In the genomic region with DNA sequence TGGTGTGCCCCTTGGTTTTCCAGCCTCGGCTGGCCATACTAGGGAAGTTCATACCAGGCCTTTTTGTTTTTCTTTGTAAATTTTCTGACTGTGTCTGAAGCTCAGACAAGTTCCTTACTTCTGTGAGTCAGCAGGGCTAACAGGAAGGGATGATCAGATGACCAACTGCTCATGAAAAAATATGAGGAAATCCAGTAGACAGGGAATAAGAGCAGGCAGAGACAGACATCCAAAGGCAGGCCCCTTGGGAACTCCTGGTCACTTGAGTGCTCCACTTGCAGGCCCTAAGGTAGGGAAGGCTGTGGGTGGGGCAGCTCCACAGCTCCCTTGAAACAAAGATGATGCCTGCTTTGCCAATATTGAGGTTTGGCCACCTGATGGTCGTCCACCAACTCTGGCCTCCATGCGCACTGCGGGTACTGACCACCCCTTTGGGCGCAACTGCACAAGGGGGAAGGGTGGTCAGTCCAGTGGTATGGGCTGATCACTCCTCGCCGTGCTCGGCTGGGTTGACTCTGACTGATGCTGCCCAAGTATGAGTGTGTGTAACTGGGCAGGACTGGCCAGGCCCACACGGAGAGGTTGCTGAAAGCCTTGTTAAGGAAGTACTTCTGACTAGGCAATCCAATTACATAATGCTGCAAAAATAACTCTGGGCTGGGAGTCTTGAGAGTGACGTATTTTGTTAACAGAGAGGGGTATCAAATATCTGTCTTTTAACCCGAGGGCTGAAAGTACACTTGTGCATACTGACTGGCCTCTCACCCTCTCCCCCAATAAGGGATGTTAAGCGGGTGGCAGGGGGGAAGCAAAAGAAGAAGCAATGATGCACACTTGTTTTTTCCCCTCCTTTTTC, we compare ENCODE assay signal across 8 cellular contexts. TPM values are rescaled to one million over a fixed set of nuclear protein-coding genes. Genes with fewer than 3 reads are reported as not detected.
DNase-seq lines count a peak whose midpoint lies in the region; ATAC-seq, FAIRE-seq and TF ChIP-seq lines count a peak whose summit lies in the region.

No MANE protein-coding gene starts in this region.

- intact Hi-C loops in pancreas (cut with DNase I), result loop anchor here in 1 of 3 donors (10.0 kb wide), 2 partner anchors 96 to 126 kb away; no protein-coding TSS in a partner anchor
- intact Hi-C loops in CD4-positive, alpha-beta T cell (cut with DNase I, micrococcal nuclease), result no loop called here

- ATAC-seq in GM23338, result no peak
- ATAC-seq in pancreas, result peak in 3 of 4 donors; percentile 26 to 64 (median 41)
- ATAC-seq in CD4-positive, alpha-beta T cell (ENCODE audit: poor library complexity), result no peak
- no peak for ATAC-seq in HG02885 (IDR thresholded peaks at IDR 0.05; ENCODE audit: poor library complexity, unreplicated experiment)

- H3K36me3 Mint-ChIP-seq in GM23338 (ENCODE audit: low read depth), result no peaks in the 10 kb centered on the region
- H3K36me3 Mint-ChIP-seq in CD4-positive, alpha-beta T cell (ENCODE audit: low read depth), result no peaks in the 10 kb centered on the region

- H3K9me3 Mint-ChIP-seq in GM23338, result peaks cover 7% of the 10 kb centered on the region; the same call in 2 of the 3 replicates
- no peaks in the 10 kb centered on the region for H3K9me3 Mint-ChIP-seq in CD4-positive, alpha-beta T cell

- H3K9me3 ChIP-seq in fibroblast of lung (ENCODE audit: control insufficient read depth, insufficient read depth, low read depth, low read length) (no peaks in the 10 kb centered on the region), pancreas (no peaks in the 10 kb centered on the region)
- no peaks in the 10 kb centered on the region for H3K9me3 ChIP-seq in CD4-positive, alpha-beta T cell (ENCODE audit: control insufficient read depth, low read length)

- H3K9me2 ChIP-seq in GM23338 (ENCODE audit: insufficient read depth), result no peaks in the 10 kb centered on the region

- H3K27me3 ChIP-seq in GM23338 (ENCODE audit: insufficient read depth), result peaks cover 91% of the 10 kb centered on the region
- no peaks in the 10 kb centered on the region for H3K27me3 ChIP-seq in fibroblast of lung (ENCODE audit: control insufficient read depth, insufficient read depth, low read length)
- peaks cover 0 to 4% (median 0%) of the 10 kb centered on the region in 4 donors for H3K27me3 ChIP-seq in pancreas
- peaks cover 45% of the 10 kb centered on the region for H3K27me3 ChIP-seq in CD4-positive, alpha-beta T cell (ENCODE audit: control insufficient read depth, insufficient read depth, low read length)

- peaks cover 85% of the 10 kb centered on the region for H3K27me3 Mint-ChIP-seq in GM23338 (ENCODE audit: insufficient read depth, low read depth, poor library complexity)
- peaks cover 76% of the 10 kb centered on the region for H3K27me3 Mint-ChIP-seq in CD4-positive, alpha-beta T cell

- peaks cover 44% of the 10 kb centered on the region for H3K4me1 Mint-ChIP-seq in GM23338
- H3K4me1 Mint-ChIP-seq in CD4-positive, alpha-beta T cell (ENCODE audit: low read depth), result no peaks in the 10 kb centered on the region

- TF ChIP-seq CTCF in GM23338 (conservative IDR thresholded peaks at IDR 0.05; ENCODE audit: low read depth in 2 of 2) (no peak), fibroblast of lung (conservative IDR thresholded peaks at IDR 0.05 in 1 of 2, IDR thresholded peaks at IDR 0.05 in 1 of 2; ENCODE audit: low read depth in 1 of 2, low read length in 2 of 2) (no peak), pancreas (IDR thresholded peaks at IDR 0.05) (no peak)
- no peak for TF ChIP-seq CTCF in CD4-positive, alpha-beta T cell (IDR thresholded peaks at IDR 0.05)

- H3F3A ChIP-seq in GM23338 (replicated peaks; ENCODE audit: low read depth), result peaks cover 22% of the 10 kb centered on the region

- H3K4me2 ChIP-seq in GM23338, result peak overlapping the region; percentile 32; the same call in 1 of the 2 replicates
- peak overlapping the region; percentile 28 for H3K4me2 ChIP-seq in fibroblast of lung (ENCODE audit: extremely low read depth, insufficient read depth, low read length)

- no peak for FAIRE-seq in pancreas (lab: Jason Lieb, UNC)

- no peak overlapping the region for H3K27ac Mint-ChIP-seq in GM23338
- no peak overlapping the region for H3K27ac Mint-ChIP-seq in CD4-positive, alpha-beta T cell

- H3K36me3 ChIP-seq in GM23338 (ENCODE audit: insufficient read depth) (no peaks in the 10 kb centered on the region; the same call in 1 of the 2 replicates), fibroblast of lung (ENCODE audit: control insufficient read depth, insufficient read depth, low read length) (no peaks in the 10 kb centered on the region), pancreas (no peaks in the 10 kb centered on the region)

- H3K4me1 ChIP-seq in GM23338 (ENCODE audit: insufficient read depth) (peaks cover 59% of the 10 kb centered on the region), fibroblast of lung (ENCODE audit: control insufficient read depth, extremely low read depth, insufficient read depth, low read length) (peaks cover 38% of the 10 kb centered on the region), pancreas (peaks cover 0 to 47% (median 6%) of the 10 kb centered on the region in 3 donors)

- CTCF ChIA-PET in CD4-positive, alpha-beta T cell (lab: Charles Lee), result no interaction called here

- WGBS in pancreas, 2 donors, result 76 to 81% methylated on average over 12 of the region's 12 CpGs

- H3K4me3 ChIP-seq in GM23338 (no peak overlapping the region), fibroblast of lung (replicated peaks in 1 of 4; ENCODE audit: control extremely low read depth in 1 of 4, insufficient read depth in 1 of 4, low read depth in 3 of 4, low read length in 4 of 4) (peak overlapping the region in 1 of 4 experiments; percentile 11), pancreas (no peak overlapping the region)

- H3K4me3 Mint-ChIP-seq in GM23338, result no peak overlapping the region; the same call in 2 of the 3 replicates
- H3K4me3 Mint-ChIP-seq in CD4-positive, alpha-beta T cell, result no peak overlapping the region

- peaks cover 7% of the 10 kb centered on the region for H4K20me1 ChIP-seq in GM23338 (replicated peaks; ENCODE audit: insufficient read depth)
- H4K20me1 ChIP-seq in fibroblast of lung (ENCODE audit: control insufficient read depth, extremely low read depth, insufficient read depth, low read length), result no peaks in the 10 kb centered on the region

- H2AFZ ChIP-seq in GM23338 (no peak overlapping the region), fibroblast of lung (ENCODE audit: low read length) (no peak overlapping the region)

- H3K79me2 ChIP-seq in GM23338 (replicated peaks; ENCODE audit: insufficient read depth), result no peaks in the 10 kb centered on the region
- H3K79me2 ChIP-seq in fibroblast of lung (ENCODE audit: control insufficient read depth, insufficient read depth, low read length), result no peaks in the 10 kb centered on the region

- POLR2A ChIA-PET in CD4-positive, alpha-beta T cell (lab: Charles Lee), result no interaction called here

- H3K27ac ChIP-seq in GM23338 (ENCODE audit: low read depth) (no peak overlapping the region), fibroblast of lung (ENCODE audit: insufficient read depth, low read length) (peak overlapping the region; percentile 96), pancreas (peak overlapping the region in 3 of 4 donors; percentile 42 to 92 (median 84))
- H3K27ac ChIP-seq in CD4-positive, alpha-beta T cell (ENCODE audit: low read depth, low read length), result no peak overlapping the region

- DNase-seq in GM23338 (ENCODE audit: low spot score) (no peak), fibroblast of lung (ENCODE audit: low read depth in 2 of 2) (peak; percentile 96 to 98), pancreas (peak in 2 of 6 donors; percentile 26 to 68), NCI-H2081 (lab: John Stamatoyannopoulos, UW) (no peak), activated T-cell treated with anti-CD3 and anti-CD28 coated beads for 4 hours (no peak)
- DNase-seq in CD4-positive, alpha-beta T cell, result no peak

- peak overlapping the region; percentile 43 for H3K9ac ChIP-seq in fibroblast of lung (ENCODE audit: insufficient read depth, low read length)

TF ChIP-seq in GM23338, 12 proteins besides CTCF, POLR2A, EP300 and RAD21:
- TF ChIP-seq EZH2 (IDR thresholded peaks at IDR 0.05; ENCODE audit: low read depth, unreplicated experiment) (peak; percentile 36), CREB1 (CRISPR knock-in tag; IDR thresholded peaks at IDR 0.05; ENCODE audit: low read depth) (no peak)

TF ChIP-seq in PFSK-1, 5 proteins besides CTCF, POLR2A, EP300 and RAD21 (continues in another document):
- TF ChIP-seq REST (IDR thresholded peaks at IDR 0.05; ENCODE audit: insufficient read depth in 1 of 2, low read depth in 2 of 2, low read length in 2 of 2), result no peak
- peak; percentile 58; the same call in 1 of the 2 replicates for TF ChIP-seq TAF1 (IDR thresholded peaks at IDR 0.05; ENCODE audit: borderline replicate concordance, insufficient read depth, low read length)

RNA-seq across cellular contexts. Expression of gene ZFHX3, which starts 20.8 kb away (rescaled TPM):
- 0.74 and 1.0 TPM in 2 replicates for total RNA-seq in GM23338 (2014; rRNA removed; shearing (Covaris generic))
- polyA plus RNA-seq in GM23338 (2016; fragmentation: Nextera tagmentation; extraction: Ambion mirVana) (1.3 and 1.5 TPM in 2 replicates), fibroblast of lung (4.4 and 4.7 TPM in 2 replicates), pancreas (1 to 10 TPM; 2.5 to 4.5 TPM)
- polyA plus RNA-seq in PFSK-1 (2012; ENCODE audit: insufficient read length, low read depth), result 4.4 TPM
- total RNA-seq in fibroblast of lung (5.4 and 7.3 TPM in 2 replicates), pancreas (10 to 100 TPM in 4 of 6 donors, 1 to 10 TPM in 2; 8.7 to 17.6 (median 10.4) TPM)
- 4.3 and 8.5 TPM in 2 replicates for polyA plus RNA-seq in fibroblast of lung (2012)
- 21.6 and 25.3 TPM in 2 replicates for polyA minus RNA-seq in fibroblast of lung (ENCODE audit: low replicate concordance)
- total RNA-seq in CD4-positive, alpha-beta T cell, result under 1 TPM; 0.63 to 0.64 TPM

Comparison
In these comparisons a context has a peak if more than half of its experiments do, and no peak if none do; other contexts are left out.
1. ATAC-seq: peak in pancreas (3 of 4); none in GM23338 (single experiment), CD4-positive, alpha-beta T cell (single experiment) and HG02885 (single experiment).
2. DNase-seq: peak in fibroblast of lung (2 of 2); none in GM23338 (single experiment), NCI-H2081 (0 of 2), CD4-positive, alpha-beta T cell (0 of 10) and activated T-cell treated with anti-CD3 and anti-CD28 coated beads for 4 hours (single experiment).
3. H3K27ac ChIP-seq: peak in fibroblast of lung (single experiment) and pancreas (3 of 4); none in GM23338 (single experiment) and CD4-positive, alpha-beta T cell (single experiment).